ENCODE assay signal across 17 cellular contexts in genomic region chr4:186852964-186853391, GRCh38.
DNase-seq lines count a peak whose midpoint lies in the region; ATAC-seq, FAIRE-seq and TF ChIP-seq lines count a peak whose summit lies in the region.
"Had no signal": no experiment of that assay in that cellular context is flagged by ENCODE, and none has a peak within 500 bp of the region (broad histone marks: within the 10 kb centered on the region; RNA-seq: fewer than 3 reads in every experiment).

No MANE protein-coding gene starts in this region.

- H3K27ac Mint-ChIP-seq in activated T-cell treated with anti-CD3 and anti-CD28 coated beads, Interleukin-2, amount 50 U/mL, for 72 hours, result no peak overlapping the region
- H3K27ac Mint-ChIP-seq: activated CD4-positive, alpha-beta memory T cell treated with anti-CD3 and anti-CD28 coated beads for 36 hours; HFFc6 had no signal

- POLR2A ChIA-PET in GM10248 (lab: Yijun Ruan, JAX), result no interaction called here

- H3K4me1 Mint-ChIP-seq in activated T-cell treated with anti-CD3 and anti-CD28 coated beads, Interleukin-2, amount 50 U/mL, for 72 hours (ENCODE audit: low read depth), result no peaks in the 10 kb centered on the region

- H3K9me3 Mint-ChIP-seq in activated T-cell treated with anti-CD3 and anti-CD28 coated beads, Interleukin-2, amount 50 U/mL, for 72 hours, result peaks cover 1 to 9% of the 10 kb centered on the region in 2 donors

- no peak for FAIRE-seq in RCC 7860 (lab: Jason Lieb, UNC)
- FAIRE-seq: A549 had no signal

- CTCF ChIA-PET in GM10248 (lab: Yijun Ruan, JAX), result interaction anchor here (1.2 kb wide), 1 partner anchor 18 kb away, joined by 3 read pairs; no protein-coding TSS in a partner anchor

- H3K4me3 Mint-ChIP-seq in activated T-cell treated with anti-CD3 and anti-CD28 coated beads, Interleukin-2, amount 50 U/mL, for 72 hours, result no peak overlapping the region
- H3K4me3 Mint-ChIP-seq: activated CD4-positive, alpha-beta memory T cell treated with anti-CD3 and anti-CD28 coated beads for 36 hours; HFFc6 had no signal

- TF ChIP-seq CTCF in GM12865 (IDR thresholded peaks at IDR 0.05; ENCODE audit: insufficient read depth, low read depth, low read length, missing control alignments) (no peak), GM10248 (IDR thresholded peaks at IDR 0.05; ENCODE audit: control extremely low read depth, extremely low read depth, low read depth, missing control alignments) (no peak)

- in situ Hi-C loops in KBM-7 (cut with MboI; ENCODE audit: low pct_unique_long_range_greater_than_20kb, low sequenced_read_pairs), result no loop called here

- no peaks in the 10 kb centered on the region for H3K36me3 Mint-ChIP-seq in activated T-cell treated with anti-CD3 and anti-CD28 coated beads, Interleukin-2, amount 50 U/mL, for 72 hours (ENCODE audit: insufficient read depth in 2 of 2)
- H3K36me3 Mint-ChIP-seq: activated CD4-positive, alpha-beta memory T cell treated with anti-CD3 and anti-CD28 coated beads for 36 hours had no signal

- no peaks in the 10 kb centered on the region for H3K27me3 Mint-ChIP-seq in activated T-cell treated with anti-CD3 and anti-CD28 coated beads, Interleukin-2, amount 50 U/mL, for 72 hours (ENCODE audit: low read depth)
- H3K27me3 Mint-ChIP-seq: activated CD4-positive, alpha-beta memory T cell treated with anti-CD3 and anti-CD28 coated beads for 36 hours had no signal

- DNase-seq in GM12865 (ENCODE audit: low read depth) (peak; percentile 28), KBM-7 (peak; percentile 77), midbrain (lab: John Stamatoyannopoulos, UW) (no peak), RCC 7860 (ENCODE audit: low spot score) (no peak), GM10248 (ENCODE audit: extremely low spot score) (no peak)
- DNase-seq in activated T-cell treated with anti-CD3 and anti-CD28 coated beads, Interleukin-2, amount 50 U/mL, for 72 hours, result no peak
- DNase-seq: activated CD4-positive, alpha-beta memory T cell treated with anti-CD3 and anti-CD28 coated beads for 36 hours; activated gamma-delta T cell treated with Interleukin-2 at 50 U/mL for 16 hours; effector CD8-positive, alpha-beta T cell; foreskin keratinocyte; HFFc6; NCI-H446 treated with DMSO at 0.1 percent for 48 hours; stimulated activated CD4-positive, alpha-beta T cell treated with anti-CD3 and anti-CD28 coated beads, Interleukin-1b, Interleukin-23, amount 100 ng/mL, for 48 hours; T-helper 9 cell had no signal

- ATAC-seq in GM19397 (IDR thresholded peaks at IDR 0.05; ENCODE audit: unreplicated experiment) (peak; percentile 66), HG02885 (IDR thresholded peaks at IDR 0.05; ENCODE audit: poor library complexity, unreplicated experiment) (peak; percentile 56)
- no peak for ATAC-seq in activated T-cell treated with anti-CD3 and anti-CD28 coated beads, Interleukin-2, amount 50 U/mL, for 72 hours (replicated peaks in 1 of 2)
- ATAC-seq: A549, foreskin keratinocyte had no signal

- H3K4me3 ChIP-seq in GM12865 (ENCODE audit: low read depth, low read length), result no peak overlapping the region
- H3K4me3 ChIP-seq: A549 had no signal

Comparison
In these comparisons a context has a peak if more than half of its experiments do, and no peak if none do; other contexts are left out.
1. DNase-seq: peak in GM12865 (single experiment) and KBM-7 (single experiment); none in midbrain (single experiment), RCC 7860 (single experiment), activated T-cell treated with anti-CD3 and anti-CD28 coated beads, Interleukin-2, amount 50 U/mL, for 72 hours (0 of 2) and GM10248 (single experiment).
2. ATAC-seq: peak in GM19397 (single experiment) and HG02885 (single experiment); none in activated T-cell treated with anti-CD3 and anti-CD28 coated beads, Interleukin-2, amount 50 U/mL, for 72 hours (0 of 2).